ENCODE assay signal across 16 cellular contexts in genomic region chr4:115110191-115111166, GRCh38.
DNase-seq lines count a peak whose midpoint lies in the region; ATAC-seq lines count a peak whose summit lies in the region.
"Had no signal": no experiment of that assay in that cellular context is flagged by ENCODE, and none has a peak within 500 bp of the region (broad histone marks: within the 10 kb centered on the region; RNA-seq: fewer than 3 reads in every experiment).

No MANE protein-coding gene starts in this region.

- peak; percentile 11 for DNase-seq in DMS 273 treated with DMSO at 0.1 percent for 48 hours (lab: John Stamatoyannopoulos, UW)
- peak; percentile 71 for DNase-seq in NCI-H1694 treated with DMSO at 0.1 percent for 48 hours (lab: John Stamatoyannopoulos, UW)
- DNase-seq in NCI-H69 (lab: John Stamatoyannopoulos, UW) = peak; percentile 91
- DNase-seq in iPS-NIHi11 (ENCODE audit: low spot score) = peak; percentile 6
- DNase-seq in iPS-NIHi7 (ENCODE audit: extremely low spot score) = no peak
- DNase-seq in activated CD8-positive, alpha-beta memory T cell treated with anti-CD3 and anti-CD28 coated beads, Interleukin-2, amount 50 U/mL, for 4 hours = no peak
- DNase-seq: activated CD4-positive, alpha-beta T cell treated with anti-CD3 and anti-CD28 coated beads for 4 hours; activated T-cell treated with anti-CD3 and anti-CD28 coated beads, Interleukin-2, amount 50 U/mL, for 4 hours; EL; immature natural killer cell; right cardiac atrium; stimulated activated CD4-positive, alpha-beta T cell treated with anti-CD3 and anti-CD28 coated beads, Interleukin-4, amount 100 ng/mL, for 24 hours; stimulated activated naive CD4-positive, alpha-beta T cell; T-helper 17 cell had no signal

- ATAC-seq in HG03159 (IDR thresholded peaks at IDR 0.05; ENCODE audit: unreplicated experiment) (no peak), HG02870 (IDR thresholded peaks at IDR 0.05; ENCODE audit: unreplicated experiment) (no peak)
- ATAC-seq: activated T-cell treated with anti-CD3 and anti-CD28 coated beads, Interleukin-2, amount 50 U/mL, for 4 hours; right cardiac atrium; T-helper 17 cell had no signal

Comparison
In these comparisons a context has a peak if more than half of its experiments do, and no peak if none do; other contexts are left out.
1. DNase-seq: peak in DMS 273 treated with DMSO at 0.1 percent for 48 hours (single experiment), NCI-H1694 treated with DMSO at 0.1 percent for 48 hours (single experiment), NCI-H69 (single experiment) and iPS-NIHi11 (single experiment); none in iPS-NIHi7 (single experiment) and activated CD8-positive, alpha-beta memory T cell treated with anti-CD3 and anti-CD28 coated beads, Interleukin-2, amount 50 U/mL, for 4 hours (single experiment).